In the genomic region with DNA sequence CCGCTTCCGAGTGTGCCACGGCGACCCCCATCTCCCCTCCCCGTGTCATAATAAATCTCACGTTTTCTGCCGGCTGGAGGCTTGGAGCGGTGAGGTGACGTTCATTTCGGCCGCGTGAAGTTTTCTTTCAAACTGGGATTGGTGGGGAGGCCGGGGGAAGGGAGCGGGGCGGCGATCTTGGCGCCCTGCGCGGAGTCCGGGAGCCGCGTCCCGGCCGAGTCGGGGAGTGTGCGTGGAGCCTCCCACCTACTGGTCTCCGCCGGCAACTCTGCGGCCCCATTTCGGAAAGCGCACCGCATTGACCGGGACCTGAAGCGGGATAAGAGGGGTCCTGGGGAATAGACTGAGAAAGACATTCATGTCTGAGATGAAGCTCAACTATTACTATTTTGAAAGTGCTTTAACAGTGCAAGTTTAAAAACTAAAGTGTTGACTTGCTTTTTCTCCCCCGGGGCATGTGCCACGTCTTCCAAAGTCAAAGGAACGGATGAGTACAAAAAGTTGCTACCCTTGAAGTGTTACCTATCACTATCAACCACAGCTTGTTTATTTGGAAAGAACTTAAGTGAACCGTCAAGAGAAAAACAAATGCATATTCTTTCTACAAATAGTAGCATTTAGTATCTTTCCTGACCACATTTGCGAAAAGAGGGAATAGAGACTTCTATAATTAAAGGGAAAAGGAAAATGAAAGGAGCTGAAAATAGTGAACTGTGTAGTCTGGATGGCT, we compare ENCODE assay signal across 8 cellular contexts. TPM values are rescaled to one million over a fixed set of nuclear protein-coding genes. Genes with fewer than 3 reads are reported as not detected.
A peak's percentile ranks its signal among the peaks of the same experiment; 100 is the strongest.
DNase-seq lines count a peak whose midpoint lies in the region; ATAC-seq, FAIRE-seq and TF ChIP-seq lines count a peak whose summit lies in the region.

No MANE protein-coding gene starts in this region.

- no peak for FAIRE-seq in astrocyte (lab: Jason Lieb, UNC)

- intact Hi-C loops in right cardiac atrium (cut with DNase I), result loop anchor here in 3 of 4 donors (5.0 to 10.0 kb wide), 3 partner anchors 375 to 465 kb away; no protein-coding TSS in a partner anchor

- H3K27ac Mint-ChIP-seq in CD4-positive, CD25-positive, alpha-beta regulatory T cell, result peak overlapping the region; percentile 94 to 95 (median 95)
- H3K27ac Mint-ChIP-seq in astrocyte (ENCODE audit: unreplicated experiment), result peak overlapping the region; percentile 92
- H3K27ac Mint-ChIP-seq in progenitor cell of endocrine pancreas, result peak overlapping the region; percentile 76

- no peaks in the 10 kb centered on the region for H3K79me2 ChIP-seq in astrocyte (ENCODE audit: insufficient read depth, low read length)

- H3K4me1 ChIP-seq in CD4-positive, CD25-positive, alpha-beta regulatory T cell (ENCODE audit: control insufficient read depth, insufficient read depth, low read length, poor library complexity, severe bottlenecking), result peaks cover 39% of the 10 kb centered on the region
- no peaks in the 10 kb centered on the region for H3K4me1 ChIP-seq in astrocyte (ENCODE audit: insufficient read depth, low read length)
- no peaks in the 10 kb centered on the region for H3K4me1 ChIP-seq in right cardiac atrium (ENCODE audit: control insufficient read depth, insufficient read depth, low read length)

- peaks cover 4% of the 10 kb centered on the region for H3K27me3 Mint-ChIP-seq in CD4-positive, CD25-positive, alpha-beta regulatory T cell
- H3K27me3 Mint-ChIP-seq in astrocyte (ENCODE audit: low read depth, unreplicated experiment) (no peaks in the 10 kb centered on the region), progenitor cell of endocrine pancreas (no peaks in the 10 kb centered on the region)

- peak in 1 of 3 donors; percentile 70 for DNase-seq in CD4-positive, CD25-positive, alpha-beta regulatory T cell
- DNase-seq in NCI-H774 (lab: John Stamatoyannopoulos, UW), result peak; percentile 50
- DNase-seq in astrocyte (ENCODE audit: low read depth), result peak; percentile 69
- DNase-seq in right cardiac atrium, result peak; percentile 79 to 89 (median 89)
- peak; percentile 56 for DNase-seq in progenitor cell of endocrine pancreas (ENCODE audit: low spot score, unreplicated experiment)
- DNase-seq in GM19238 (ENCODE audit: insufficient read length, low spot score), result no peak

- ATAC-seq in CD4-positive, CD25-positive, alpha-beta regulatory T cell (ENCODE audit: low read depth in 2 of 2), result no peak
- ATAC-seq in GM18870 (IDR thresholded peaks at IDR 0.05; ENCODE audit: unreplicated experiment), result peak; percentile 8
- peak; percentile 27 for ATAC-seq in HG03097 (IDR thresholded peaks at IDR 0.05; ENCODE audit: low FRiP score, unreplicated experiment)
- peak; percentile 88 to 91 for ATAC-seq in right cardiac atrium

- H2AFZ ChIP-seq in astrocyte (ENCODE audit: low read depth, low read length), result peak overlapping the region; percentile 93

- H3K9me3 ChIP-seq in CD4-positive, CD25-positive, alpha-beta regulatory T cell (ENCODE audit: control insufficient read depth in 2 of 2, low read length in 2 of 2), result no peaks in the 10 kb centered on the region
- H3K9me3 ChIP-seq in astrocyte (ENCODE audit: insufficient read depth, low read depth, low read length) (no peaks in the 10 kb centered on the region), right cardiac atrium (ENCODE audit: control insufficient read depth, low read length) (no peaks in the 10 kb centered on the region)

- peaks cover 4% of the 10 kb centered on the region for H3K36me3 Mint-ChIP-seq in CD4-positive, CD25-positive, alpha-beta regulatory T cell
- H3K36me3 Mint-ChIP-seq in astrocyte (ENCODE audit: low read depth, unreplicated experiment) (no peaks in the 10 kb centered on the region), progenitor cell of endocrine pancreas (ENCODE audit: insufficient read depth) (no peaks in the 10 kb centered on the region)

- peak overlapping the region; percentile 95 for H3K27ac ChIP-seq in CD4-positive, CD25-positive, alpha-beta regulatory T cell (ENCODE audit: insufficient read depth, low read length, poor library complexity, severe bottlenecking)
- peak overlapping the region; percentile 81 for H3K27ac ChIP-seq in astrocyte (ENCODE audit: low read depth, low read length)
- peak overlapping the region; percentile 94 for H3K27ac ChIP-seq in right cardiac atrium (ENCODE audit: low read length)

- H3K36me3 ChIP-seq in CD4-positive, CD25-positive, alpha-beta regulatory T cell (ENCODE audit: control insufficient read depth, insufficient read depth, low read length), result no peaks in the 10 kb centered on the region
- H3K36me3 ChIP-seq in astrocyte (ENCODE audit: insufficient read depth, low read length), result no peaks in the 10 kb centered on the region

- H4K20me1 ChIP-seq in astrocyte (ENCODE audit: insufficient read depth, low read length), result no peaks in the 10 kb centered on the region

- H3K9ac ChIP-seq in astrocyte (ENCODE audit: low read length), result peak overlapping the region; percentile 91

- WGBS in right cardiac atrium, result under 1% methylated on average over 39 of the region's 39 CpGs

- H3K4me3 Mint-ChIP-seq in CD4-positive, CD25-positive, alpha-beta regulatory T cell, result peak overlapping the region; percentile 89 to 99 (median 94)
- H3K4me3 Mint-ChIP-seq in astrocyte (ENCODE audit: unreplicated experiment), result peak overlapping the region; percentile 91
- H3K4me3 Mint-ChIP-seq in progenitor cell of endocrine pancreas (ENCODE audit: low read depth), result peak overlapping the region; percentile 72

- no peak for TF ChIP-seq CTCF in astrocyte (IDR thresholded peaks at IDR 0.05; ENCODE audit: insufficient read depth, low read depth, low read length)
- TF ChIP-seq CTCF in progenitor cell of endocrine pancreas (IDR thresholded peaks at IDR 0.05; ENCODE audit: unreplicated experiment), result peak; percentile 44

- H3K4me2 ChIP-seq in astrocyte (ENCODE audit: low read length), result peak overlapping the region; percentile 88

- H3K4me3 ChIP-seq in CD4-positive, CD25-positive, alpha-beta regulatory T cell (ENCODE audit: low read depth, low read length), result peak overlapping the region; percentile 97
- peak overlapping the region; percentile 71 for H3K4me3 ChIP-seq in astrocyte (ENCODE audit: insufficient read depth, low read depth, low read length)
- H3K4me3 ChIP-seq in right cardiac atrium (ENCODE audit: low read length), result peak overlapping the region; percentile 80

- no peaks in the 10 kb centered on the region for H3K27me3 ChIP-seq in CD4-positive, CD25-positive, alpha-beta regulatory T cell (ENCODE audit: control insufficient read depth, insufficient read depth, low read length)
- no peaks in the 10 kb centered on the region for H3K27me3 ChIP-seq in astrocyte (ENCODE audit: insufficient read depth, low read length)
- H3K27me3 ChIP-seq in right cardiac atrium (ENCODE audit: control insufficient read depth, insufficient read depth), result no peaks in the 10 kb centered on the region

- H3K9me3 Mint-ChIP-seq in CD4-positive, CD25-positive, alpha-beta regulatory T cell, result no peaks in the 10 kb centered on the region
- no peaks in the 10 kb centered on the region for H3K9me3 Mint-ChIP-seq in astrocyte (ENCODE audit: unreplicated experiment)
- no peaks in the 10 kb centered on the region for H3K9me3 Mint-ChIP-seq in progenitor cell of endocrine pancreas (ENCODE audit: low read depth)

- peaks cover 16 to 49% (median 36%) of the 10 kb centered on the region in 4 donors for H3K4me1 Mint-ChIP-seq in CD4-positive, CD25-positive, alpha-beta regulatory T cell
- peaks cover 15% of the 10 kb centered on the region for H3K4me1 Mint-ChIP-seq in astrocyte (ENCODE audit: low read depth, unreplicated experiment)
- H3K4me1 Mint-ChIP-seq in progenitor cell of endocrine pancreas (ENCODE audit: low read depth), result peaks cover 40% of the 10 kb centered on the region

RNA-seq across cellular contexts. Expression of a gene that starts 0.8 kb away (rescaled TPM):
- 225 TPM for total RNA-seq in CD4-positive, CD25-positive, alpha-beta regulatory T cell
- polyA plus RNA-seq in CD4-positive, CD25-positive, alpha-beta regulatory T cell, result 10 to 100 TPM; 26.8 to 36.7 (median 33.7) TPM
- total RNA-seq in astrocyte (9.9 and 15.5 TPM in 2 replicates), right cardiac atrium (1 to 10 TPM; 5.8 to 8.1 (median 6.9) TPM), progenitor cell of endocrine pancreas (21.3 and 21.9 TPM in 2 replicates)
- polyA plus RNA-seq in right cardiac atrium, result 1.0 TPM

Comparison
In these comparisons a context has a peak if more than half of its experiments do, and no peak if none do; other contexts are left out.
1. ATAC-seq: peak in GM18870 (single experiment), HG03097 (single experiment) and right cardiac atrium (2 of 2); none in CD4-positive, CD25-positive, alpha-beta regulatory T cell (0 of 2).
2. Peak in every context shown above with its lines, with median percentiles within 50 percentile points of each other: H3K27ac ChIP-seq, H3K4me3 ChIP-seq, H3K27ac Mint-ChIP-seq and H3K4me3 Mint-ChIP-seq.